8 cellular contexts compared by ENCODE assay signal in the genomic region with DNA sequence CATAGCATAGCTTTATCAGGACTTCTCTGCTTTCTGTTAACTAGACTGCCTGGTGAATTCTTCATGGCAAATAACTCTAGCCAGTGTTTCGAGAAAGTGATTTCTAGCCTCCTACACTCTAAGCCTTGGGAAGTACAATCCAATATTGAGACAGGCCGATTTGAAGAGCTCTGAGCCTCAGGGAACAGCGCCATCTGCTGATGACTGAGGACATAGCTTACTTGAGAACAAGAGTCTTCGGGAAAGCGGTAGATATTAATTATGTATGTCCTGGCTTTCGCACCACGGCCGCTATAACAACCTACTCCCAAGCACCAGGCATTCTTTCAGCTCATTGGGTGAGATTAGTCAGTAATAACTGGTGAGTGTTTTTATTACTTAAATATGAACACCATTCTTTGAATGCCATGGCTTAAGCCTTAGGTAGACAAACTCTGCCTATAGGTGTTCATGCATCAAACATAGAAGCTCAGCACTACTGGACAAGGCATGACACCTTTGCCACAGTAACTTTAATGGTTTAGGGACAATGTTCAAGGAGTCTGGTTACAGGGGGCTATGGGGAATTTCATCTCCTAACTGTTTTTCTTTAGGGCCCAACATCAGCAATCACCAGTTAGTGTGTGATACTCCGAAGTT.
DNase-seq lines count a peak whose midpoint lies in the region; FAIRE-seq and TF ChIP-seq lines count a peak whose summit lies in the region.

No MANE protein-coding gene starts in this region.

- peak; percentile 61 for FAIRE-seq in endometrium (lab: Jason Lieb, UNC)

- no peaks in the 10 kb centered on the region for H3K9me3 ChIP-seq in HEK293 (ENCODE audit: control insufficient read depth, insufficient read depth, low read depth, low read length)

- peak; percentile 62 for DNase-seq in activated CD8-positive, alpha-beta memory T cell treated with anti-CD3 and anti-CD28 coated beads, Interleukin-2, amount 50 U/mL, for 48 hours
- DNase-seq in activated CD8-positive, alpha-beta memory T cell treated with anti-CD3 and anti-CD28 coated beads for 24 hours, result no peak
- DNase-seq in NCI-H1105 treated with DMSO at 0.1 percent for 48 hours (lab: John Stamatoyannopoulos, UW) (peak; percentile 83), SK-N-DZ (ENCODE audit: low spot score) (peak; percentile 68), medulla oblongata (ENCODE audit: extremely low spot score) (peak; percentile 93), type B pancreatic cell (ENCODE audit: extremely low spot score, unreplicated experiment) (peak; percentile 73)

- no peaks in the 10 kb centered on the region for H3K4me1 ChIP-seq in HEK293 (ENCODE audit: control insufficient read depth, insufficient read depth, low read length)

- H3K9me3 Mint-ChIP-seq in type B pancreatic cell, result no peaks in the 10 kb centered on the region

- H3K27me3 Mint-ChIP-seq in type B pancreatic cell, result peaks cover 14% of the 10 kb centered on the region

- no peak overlapping the region for H3K4me3 ChIP-seq in HEK293 (ENCODE audit: low read depth, low read length)

- CTCF ChIA-PET in HEK293 (lab: Yijun Ruan, JAX), result interaction anchor here (0.6 to 2.1 kb wide), 51 partner anchors 9 to 1437 kb away, joined by 3 to 9 read pairs (median 3); a partner anchor contains a TSS

- TF ChIP-seq CTCF in HEK293 (tag by site-specific recombination; IDR thresholded peaks at IDR 0.05) (no peak), type B pancreatic cell (conservative IDR thresholded peaks at IDR 0.05) (peak; percentile 94)

- no peaks in the 10 kb centered on the region for H3K36me3 ChIP-seq in HEK293 (ENCODE audit: control insufficient read depth in 2 of 2, insufficient read depth in 1 of 2, low read length in 2 of 2)

- peaks cover 5% of the 10 kb centered on the region for H3K4me1 Mint-ChIP-seq in type B pancreatic cell (ENCODE audit: unreplicated experiment)

- H3K27ac ChIP-seq in HEK293 (ENCODE audit: extremely low read depth, low read depth, low read length), result no peak overlapping the region

- H3K27ac Mint-ChIP-seq in type B pancreatic cell, result no peak overlapping the region

- H3K4me3 Mint-ChIP-seq in type B pancreatic cell, result no peak overlapping the region

- POLR2A ChIA-PET in HEK293 (lab: Yijun Ruan, JAX), result no interaction called here

- H3K36me3 Mint-ChIP-seq in type B pancreatic cell, result no peaks in the 10 kb centered on the region

TF ChIP-seq in HEK293, 187 proteins besides CTCF, POLR2A, EP300 and RAD21:
- peak; percentile 53 for TF ChIP-seq ZNF654 (tag by site-specific recombination; IDR thresholded peaks at IDR 0.05; ENCODE audit: low read depth)
- TF ChIP-seq, protein P1, sequence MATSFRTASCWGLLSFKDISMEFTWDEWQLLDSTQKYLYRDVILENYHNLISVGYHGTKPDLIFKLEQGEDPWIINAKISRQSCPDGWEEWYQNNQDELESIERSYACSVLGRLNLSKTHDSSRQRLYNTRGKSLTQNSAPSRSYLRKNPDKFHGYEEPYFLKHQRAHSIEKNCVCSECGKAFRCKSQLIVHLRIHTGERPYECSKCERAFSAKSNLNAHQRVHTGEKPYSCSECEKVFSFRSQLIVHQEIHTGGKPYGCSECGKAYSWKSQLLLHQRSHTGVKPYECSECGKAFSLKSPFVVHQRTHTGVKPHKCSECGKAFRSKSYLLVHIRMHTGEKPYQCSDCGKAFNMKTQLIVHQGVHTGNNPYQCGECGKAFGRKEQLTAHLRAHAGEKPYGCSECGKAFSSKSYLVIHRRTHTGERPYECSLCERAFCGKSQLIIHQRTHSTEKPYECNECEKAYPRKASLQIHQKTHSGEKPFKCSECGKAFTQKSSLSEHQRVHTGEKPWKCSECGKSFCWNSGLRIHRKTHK (tag by site-specific recombination; IDR thresholded peaks at IDR 0.05), result no peak
TF ChIP-seq in HEK293: peak in this region for 1.
